Comparison of ENCODE assay signal across 9 cellular contexts in genomic region chr1:228648647-228649383, GRCh38.
A peak's percentile ranks its signal among the peaks of the same experiment; 100 is the strongest.
DNase-seq lines count a peak whose midpoint lies in the region; ATAC-seq, FAIRE-seq and TF ChIP-seq lines count a peak whose summit lies in the region.
"Had no signal": no experiment of that assay in that cellular context is flagged by ENCODE, and none has a peak within 500 bp of the region (broad histone marks: within the 10 kb centered on the region; RNA-seq: fewer than 3 reads in every experiment).

No MANE protein-coding gene starts in this region.

- no peak overlapping the region for H2AFZ ChIP-seq in endothelial cell of umbilical vein (ENCODE audit: low read depth, low read length)
- no peak overlapping the region for H2AFZ ChIP-seq in smooth muscle cell (ENCODE audit: low read depth)

- POLR2A ChIA-PET in activated CD4-positive, alpha-beta T cell treated with anti-CD3 and anti-CD28 coated beads, Interleukin-2, amount 10 ng/mL, durations not matched to agents 7 days and 5 days (lab: Charles Lee) = no interaction called here
- POLR2A ChIA-PET in Panc1 (lab: Charles Lee) (no interaction called here), endothelial cell of umbilical vein (lab: Charles Lee) (no interaction called here)

- in situ Hi-C loops in Panc1 (cut with HindIII; ENCODE audit: low pct_unique_long_range_greater_than_20kb, low sequenced_read_pairs) = no loop called here
- in situ Hi-C loops in gastrocnemius medialis (cut with MboI; ENCODE audit: low sequenced_read_pairs in 4 of 4) = no loop called here

- no peaks in the 10 kb centered on the region for H3K9me3 Mint-ChIP-seq in activated CD4-positive, alpha-beta T cell treated with anti-CD3 and anti-CD28 coated beads, Interleukin-2, amount 10 ng/mL, durations not matched to agents 7 days and 5 days

- WGBS in smooth muscle cell (ENCODE audit: low lambda C conversion rate) = 68% methylated on average over 16 of the region's 16 CpGs

- H3K27ac ChIP-seq in Panc1 (ENCODE audit: low read length) (peak overlapping the region; percentile 96), endothelial cell of umbilical vein (ENCODE audit: insufficient read depth, low read depth, low read length) (no peak overlapping the region), smooth muscle cell (ENCODE audit: low read depth) (peak overlapping the region; percentile 22), gastrocnemius medialis (no peak overlapping the region)

- intact Hi-C loops in Panc1 (cut with micrococcal nuclease; ENCODE audit: unreplicated experiment) (no loop called here), endothelial cell of umbilical vein (cut with micrococcal nuclease) (no loop called here), gastrocnemius medialis (cut with DNase I; ENCODE audit: low total_unique reads) (no loop called here)

- CTCF ChIA-PET in activated CD4-positive, alpha-beta T cell treated with anti-CD3 and anti-CD28 coated beads, Interleukin-2, amount 10 ng/mL, durations not matched to agents 7 days and 5 days (lab: Charles Lee) = no interaction called here
- CTCF ChIA-PET in Panc1 (lab: Charles Lee) (interaction anchor here (0.5 kb wide), 1 partner anchor 11 kb away, joined by 3 read pairs; no protein-coding TSS in a partner anchor), endothelial cell of umbilical vein (lab: Charles Lee) (no interaction called here)

- BruUV-seq in Panc1 (replicated peaks; lab: Mats Ljungman, UMichigan) (no TSS peak), endothelial cell of umbilical vein (replicated peaks; lab: Mats Ljungman, UMichigan) (TSS peak; percentile 33)

- H3F3A ChIP-seq in smooth muscle cell (ENCODE audit: low read depth) = no peaks in the 10 kb centered on the region

- H3K79me2 ChIP-seq in endothelial cell of umbilical vein (ENCODE audit: control insufficient read depth, insufficient read depth, low read length) = no peaks in the 10 kb centered on the region
- H3K79me2 ChIP-seq in smooth muscle cell (ENCODE audit: low read depth) = peaks cover 42% of the 10 kb centered on the region

- no peaks in the 10 kb centered on the region for H3K27me3 ChIP-seq in Panc1 (ENCODE audit: control insufficient read depth, insufficient read depth, low read length)
- H3K27me3 ChIP-seq in endothelial cell of umbilical vein (ENCODE audit: control insufficient read depth in 2 of 2, insufficient read depth in 2 of 2, low read length in 2 of 2) = peaks cover 25 to 43% of the 10 kb centered on the region in 2 experiments
- no peaks in the 10 kb centered on the region for H3K27me3 ChIP-seq in smooth muscle cell (ENCODE audit: low read depth)
- H3K27me3 ChIP-seq in gastrocnemius medialis = peaks cover 71 to 74% (median 74%) of the 10 kb centered on the region in 3 donors

- peak overlapping the region; percentile 85 for H3K4me3 Mint-ChIP-seq in activated CD4-positive, alpha-beta T cell treated with anti-CD3 and anti-CD28 coated beads, Interleukin-2, amount 10 ng/mL, durations not matched to agents 7 days and 5 days

- peaks cover 29% of the 10 kb centered on the region for H3K4me1 Mint-ChIP-seq in activated CD4-positive, alpha-beta T cell treated with anti-CD3 and anti-CD28 coated beads, Interleukin-2, amount 10 ng/mL, durations not matched to agents 7 days and 5 days

- DNase-seq in activated CD4-positive, alpha-beta T cell treated with anti-CD3 and anti-CD28 coated beads, Interleukin-2, amount 10 ng/mL, durations not matched to agents 7 days and 5 days = no peak
- no peak for DNase-seq in activated CD4-positive, alpha-beta T cell treated with anti-CD3 and anti-CD28 coated beads, Interleukin-2, amount 50 U/mL, for 4 hours
- no peak for DNase-seq in Panc1 (ENCODE audit: low read depth, low spot score)
- no peak for DNase-seq in endothelial cell of umbilical vein (ENCODE audit: low read depth, low spot score)
- DNase-seq in smooth muscle cell (lab: John Stamatoyannopoulos, UW; ENCODE audit: unreplicated experiment) = no peak
- DNase-seq in NCI-H2196 (lab: John Stamatoyannopoulos, UW; ENCODE audit: unreplicated experiment) = no peak
- no peak for DNase-seq in gastrocnemius medialis
- no peak for DNase-seq in RPMI8226
- DNase-seq: NCI-H446 treated with DMSO at 0.1 percent for 48 hours had no signal

- H3K27me3 Mint-ChIP-seq in activated CD4-positive, alpha-beta T cell treated with anti-CD3 and anti-CD28 coated beads, Interleukin-2, amount 10 ng/mL, durations not matched to agents 7 days and 5 days = peaks cover 52% of the 10 kb centered on the region

- H3K9me1 ChIP-seq in endothelial cell of umbilical vein (replicated peaks; ENCODE audit: control insufficient read depth, extremely low read depth, insufficient read depth, low read length) = no peaks in the 10 kb centered on the region

- no peak overlapping the region for H3K27ac Mint-ChIP-seq in activated CD4-positive, alpha-beta T cell treated with anti-CD3 and anti-CD28 coated beads, Interleukin-2, amount 10 ng/mL, durations not matched to agents 7 days and 5 days

- H4K20me1 ChIP-seq in endothelial cell of umbilical vein (replicated peaks; ENCODE audit: control insufficient read depth, extremely low read depth, insufficient read depth, low read length) = no peaks in the 10 kb centered on the region
- peaks cover 51% of the 10 kb centered on the region for H4K20me1 ChIP-seq in smooth muscle cell (ENCODE audit: low read depth)

- peaks cover 2% of the 10 kb centered on the region for H3K36me3 Mint-ChIP-seq in activated CD4-positive, alpha-beta T cell treated with anti-CD3 and anti-CD28 coated beads, Interleukin-2, amount 10 ng/mL, durations not matched to agents 7 days and 5 days (ENCODE audit: low read depth)

- dilution Hi-C loops in endothelial cell of umbilical vein (cut with MboI; ENCODE audit: extremely low pct_ligation_motif_present, low sequenced_read_pairs) = no loop called here

- TF ChIP-seq POLR2A in endothelial cell of umbilical vein (IDR thresholded peaks at IDR 0.05; ENCODE audit: low read depth, low read length) (no peak), gastrocnemius medialis (IDR thresholded peaks at IDR 0.05) (no peak)

- peaks cover 5% of the 10 kb centered on the region; the same call in 1 of the 2 replicates for H3K4me1 ChIP-seq in Panc1 (ENCODE audit: control insufficient read depth, insufficient read depth, low read length)
- H3K4me1 ChIP-seq in endothelial cell of umbilical vein (ENCODE audit: control insufficient read depth, extremely low read depth, insufficient read depth, low read length) = peaks cover 4% of the 10 kb centered on the region
- H3K4me1 ChIP-seq in smooth muscle cell (ENCODE audit: low read depth) = peaks cover 9% of the 10 kb centered on the region
- H3K4me1 ChIP-seq in gastrocnemius medialis = peaks cover 19% of the 10 kb centered on the region in 2 donors

- H3K9me3 ChIP-seq in Panc1 (ENCODE audit: control insufficient read depth, insufficient read depth, low read depth, low read length) = no peaks in the 10 kb centered on the region
- no peaks in the 10 kb centered on the region for H3K9me3 ChIP-seq in endothelial cell of umbilical vein (replicated peaks; ENCODE audit: control insufficient read depth, insufficient read depth, low read length)
- H3K9me3 ChIP-seq in smooth muscle cell (replicated peaks; ENCODE audit: low read depth) = no peaks in the 10 kb centered on the region
- no peaks in the 10 kb centered on the region for H3K9me3 ChIP-seq in gastrocnemius medialis

- no peak for ATAC-seq in Panc1
- no peak for ATAC-seq in gastrocnemius medialis

- TF ChIP-seq CTCF in Panc1 (IDR thresholded peaks at IDR 0.05) (no peak), endothelial cell of umbilical vein (IDR thresholded peaks at IDR 0.05; ENCODE audit: extremely low read depth in 1 of 2, insufficient read depth in 1 of 2, low read depth in 1 of 2, low read length in 2 of 2) (no peak), smooth muscle cell (IDR thresholded peaks at IDR 0.05; ENCODE audit: borderline replicate concordance, insufficient read depth, poor library complexity, severe bottlenecking) (no peak), gastrocnemius medialis (IDR thresholded peaks at IDR 0.05 in 4 of 5, conservative IDR thresholded peaks at IDR 0.05 in 1 of 5) (peak in 1 of 5 experiments; percentile 2)

- peak overlapping the region; percentile 51 to 95 for H3K4me3 ChIP-seq in Panc1 (ENCODE audit: low read depth in 2 of 2, low read length in 2 of 2)
- no peak overlapping the region for H3K4me3 ChIP-seq in endothelial cell of umbilical vein (replicated peaks in 1 of 3; ENCODE audit: insufficient read depth in 1 of 3, low read depth in 1 of 3, low read length in 3 of 3)
- peak overlapping the region; percentile 66 for H3K4me3 ChIP-seq in smooth muscle cell
- H3K4me3 ChIP-seq in gastrocnemius medialis = peak overlapping the region in 1 of 4 donors; percentile 56

- H3K4me2 ChIP-seq in endothelial cell of umbilical vein (ENCODE audit: insufficient read depth, low read length) (peak overlapping the region; percentile 16), smooth muscle cell (peak overlapping the region; percentile 93)

- H3K9ac ChIP-seq in endothelial cell of umbilical vein (replicated peaks; ENCODE audit: extremely low read depth, insufficient read depth, low read length) (no peak overlapping the region), smooth muscle cell (ENCODE audit: low read depth) (peak overlapping the region; percentile 56)

- peak; percentile 12 for FAIRE-seq in endothelial cell of umbilical vein (lab: Jason Lieb, UNC)

- H3K36me3 ChIP-seq in Panc1 (ENCODE audit: control insufficient read depth, insufficient read depth, low read length) = no peaks in the 10 kb centered on the region
- no peaks in the 10 kb centered on the region for H3K36me3 ChIP-seq in endothelial cell of umbilical vein (ENCODE audit: control insufficient read depth in 2 of 2, extremely low read depth in 1 of 2, insufficient read depth in 2 of 2, low read length in 2 of 2)
- H3K36me3 ChIP-seq in smooth muscle cell (ENCODE audit: low read depth) = no peaks in the 10 kb centered on the region
- no peaks in the 10 kb centered on the region for H3K36me3 ChIP-seq in gastrocnemius medialis

TF ChIP-seq in endothelial cell of umbilical vein, 7 proteins besides CTCF, POLR2A, EP300 and RAD21:
- TF ChIP-seq, protein P1, sequence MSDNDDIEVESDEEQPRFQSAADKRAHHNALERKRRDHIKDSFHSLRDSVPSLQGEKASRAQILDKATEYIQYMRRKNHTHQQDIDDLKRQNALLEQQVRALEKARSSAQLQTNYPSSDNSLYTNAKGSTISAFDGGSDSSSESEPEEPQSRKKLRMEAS (IDR thresholded peaks at IDR 0.05; ENCODE audit: insufficient read depth, insufficient read length) = no peak
- TF ChIP-seq POLR2AphosphoS5 (IDR thresholded peaks at IDR 0.05; ENCODE audit: insufficient read depth, low read depth, low read length) = no peak
- TF ChIP-seq JUN (IDR thresholded peaks at IDR 0.05; ENCODE audit: borderline replicate concordance, insufficient read depth, insufficient read length, low read depth) = no peak
- TF ChIP-seq GATA2 (IDR thresholded peaks at IDR 0.05; ENCODE audit: insufficient read depth, insufficient read length, low read depth, low read length) = no peak
- no peak for TF ChIP-seq EZH2 (IDR thresholded peaks at IDR 0.05; ENCODE audit: borderline replicate concordance, low read depth, low read length, severe bottlenecking)
- no peak for TF ChIP-seq FOS (IDR thresholded peaks at IDR 0.05; ENCODE audit: borderline replicate concordance, insufficient read depth, low read length)
- no peak for TF ChIP-seq MYC (IDR thresholded peaks at IDR 0.05; ENCODE audit: low read depth, low read length)

Comparison
In these comparisons a context has a peak if more than half of its experiments do, and no peak if none do; other contexts are left out.
1. H3K27ac ChIP-seq: peak in Panc1 (single experiment) and smooth muscle cell (single experiment); none in endothelial cell of umbilical vein (single experiment) and gastrocnemius medialis (0 of 4).
2. H3K4me3 ChIP-seq: peak in Panc1 (2 of 2) and smooth muscle cell (single experiment); none in endothelial cell of umbilical vein (0 of 3).